Comparison of ENCODE assay signal across 8 cellular contexts in the genomic region with DNA sequence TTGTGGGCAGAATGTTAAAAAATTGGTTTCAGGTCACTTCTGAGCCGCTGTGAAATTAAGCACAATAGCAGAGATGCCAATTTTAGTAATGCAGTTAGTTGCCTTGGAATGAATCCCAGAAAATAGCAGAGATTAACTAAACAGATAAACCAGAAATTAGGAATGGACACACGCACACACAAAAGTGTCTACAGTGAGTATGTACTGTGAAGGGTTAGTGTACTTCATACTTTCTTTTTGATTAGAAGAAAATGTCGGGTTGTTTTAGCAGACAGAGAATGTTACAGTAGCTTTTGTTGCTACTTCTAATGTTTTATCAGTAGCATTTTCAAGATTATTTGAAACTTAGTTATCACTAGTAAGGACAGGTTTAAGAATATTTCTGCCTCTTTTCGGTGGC.
A peak's percentile ranks its signal among the peaks of the same experiment; 100 is the strongest.
DNase-seq lines count a peak whose midpoint lies in the region; ATAC-seq and TF ChIP-seq lines count a peak whose summit lies in the region.

No MANE protein-coding gene starts in this region.

- no peak overlapping the region for H3K27ac ChIP-seq in PC-3 (ENCODE audit: low read length)
- peak overlapping the region; percentile 1 to 50 (median 9) for H3K27ac ChIP-seq in gastrocnemius medialis
- H3K27ac ChIP-seq in brain microvascular endothelial cell: no peak overlapping the region

- DNase-seq in DMS 273 treated with DMSO at 0.1 percent for 48 hours (lab: John Stamatoyannopoulos, UW) (peak; percentile 62), PC-3 (peak; percentile 23), fibroblast of gingiva (ENCODE audit: low read depth) (peak; percentile 75), gastrocnemius medialis (no peak), brain microvascular endothelial cell (no peak), NCI-H2196 (lab: John Stamatoyannopoulos, UW; ENCODE audit: unreplicated experiment) (no peak)

- no peak for TF ChIP-seq CTCF in PC-3 (conservative IDR thresholded peaks at IDR 0.05; ENCODE audit: low read depth, low read length)
- TF ChIP-seq CTCF in gastrocnemius medialis (IDR thresholded peaks at IDR 0.05 in 4 of 5, conservative IDR thresholded peaks at IDR 0.05 in 1 of 5): no peak
- TF ChIP-seq CTCF in brain microvascular endothelial cell (IDR thresholded peaks at IDR 0.05; ENCODE audit: low read depth, low read length, missing control alignments): no peak

- H3K9me2 ChIP-seq in PC-3 (replicated peaks; ENCODE audit: low read length): no peaks in the 10 kb centered on the region

- BruUV-seq in PC-3 (replicated peaks; lab: Mats Ljungman, UMichigan): no TSS peak

- H3K27me3 ChIP-seq in PC-3 (ENCODE audit: low read length) (peaks cover 88% of the 10 kb centered on the region), gastrocnemius medialis (peaks cover 23 to 38% (median 29%) of the 10 kb centered on the region in 3 donors), brain microvascular endothelial cell (replicated peaks) (peaks cover 4% of the 10 kb centered on the region)

- POLR2A ChIA-PET in PC-3 (lab: Charles Lee; ENCODE audit: unreplicated experiment): interaction anchor here (0.6 kb wide), 1 partner anchor 47 kb away, joined by 4 read pairs; no protein-coding TSS in a partner anchor

- H3K36me3 ChIP-seq in PC-3 (ENCODE audit: low read depth, low read length) (no peaks in the 10 kb centered on the region), gastrocnemius medialis (no peaks in the 10 kb centered on the region), brain microvascular endothelial cell (replicated peaks) (no peaks in the 10 kb centered on the region)

- no peak overlapping the region for H3K4me2 ChIP-seq in PC-3 (ENCODE audit: low read length)

- H2AFZ ChIP-seq in PC-3 (ENCODE audit: low read length): no peak overlapping the region

- H3K4me1 ChIP-seq in PC-3 (ENCODE audit: insufficient read depth, low read length) (no peaks in the 10 kb centered on the region), gastrocnemius medialis (peaks cover 0 to 11% of the 10 kb centered on the region in 2 donors)

- H3K4me3 ChIP-seq in PC-3 (ENCODE audit: low read length): no peak overlapping the region
- H3K4me3 ChIP-seq in gastrocnemius medialis: peak overlapping the region in 3 of 4 donors; percentile 8 to 27 (median 10)
- no peak overlapping the region for H3K4me3 ChIP-seq in brain microvascular endothelial cell (ENCODE audit: low read depth, low read length)

- ATAC-seq in PC-3 (no peak; the same call in 1 of the 2 replicates), gastrocnemius medialis (peak in 1 of 2 donors; percentile 27), GM18870 (IDR thresholded peaks at IDR 0.05; ENCODE audit: unreplicated experiment) (no peak), GM18498 (IDR thresholded peaks at IDR 0.05; ENCODE audit: unreplicated experiment) (no peak)

- intact Hi-C loops in PC-3 (cut with micrococcal nuclease): no loop called here
- intact Hi-C loops in gastrocnemius medialis (cut with DNase I; ENCODE audit: low total_unique reads): loop anchor here (5.0 kb wide), 1 partner anchor 50 kb away; no protein-coding TSS in a partner anchor

- no peaks in the 10 kb centered on the region for H3K79me2 ChIP-seq in PC-3 (ENCODE audit: low read length)

- no peaks in the 10 kb centered on the region for H3K9me3 ChIP-seq in PC-3 (ENCODE audit: low read length)
- no peaks in the 10 kb centered on the region for H3K9me3 ChIP-seq in gastrocnemius medialis

- no peaks in the 10 kb centered on the region for H4K20me1 ChIP-seq in PC-3 (ENCODE audit: low read length)

- in situ Hi-C loops in gastrocnemius medialis (cut with MboI; ENCODE audit: low sequenced_read_pairs in 4 of 4): no loop called here
- in situ Hi-C loops in brain microvascular endothelial cell (cut with HindIII; ENCODE audit: low pct_ligation_motif_present, low sequenced_read_pairs): no loop called here

- H3K9ac ChIP-seq in PC-3 (ENCODE audit: low read length): no peak overlapping the region

- TF ChIP-seq POLR2A in gastrocnemius medialis (IDR thresholded peaks at IDR 0.05): no peak

- CTCF ChIA-PET in PC-3 (lab: Charles Lee): no interaction called here

- no peaks in the 10 kb centered on the region for H3F3A ChIP-seq in PC-3 (ENCODE audit: low read length, unreplicated experiment)

Comparison
In these comparisons a context has a peak if more than half of its experiments do, and no peak if none do; other contexts are left out.
1. DNase-seq: peak in DMS 273 treated with DMSO at 0.1 percent for 48 hours (single experiment), PC-3 (single experiment) and fibroblast of gingiva (single experiment); none in gastrocnemius medialis (0 of 2), brain microvascular endothelial cell (single experiment) and NCI-H2196 (single experiment).
2. H3K27ac ChIP-seq: peak in gastrocnemius medialis (4 of 4); none in PC-3 (single experiment) and brain microvascular endothelial cell (single experiment).
3. H3K4me3 ChIP-seq: peak in gastrocnemius medialis (3 of 4); none in PC-3 (single experiment) and brain microvascular endothelial cell (single experiment).